Comparison of ENCODE assay signal across 1 cellular context in genomic region chr1:113928950-113929749, GRCh38.
TF ChIP-seq lines count a peak whose summit lies in the region.

HIPK1 (plus strand) TSS chr1:113929324.

TF ChIP-seq in HepG2, 621 proteins besides CTCF, POLR2A, EP300 and RAD21 (continued from another document and continues in another):
- TF ChIP-seq FUBP1 (CRISPR knock-in tag; IDR thresholded peaks at IDR 0.05; ENCODE audit: borderline replicate concordance) (no peak), ZNF34 (CRISPR knock-in tag; IDR thresholded peaks at IDR 0.05; ENCODE audit: borderline replicate concordance) (peak; percentile 80), MYC (CRISPR knock-in tag; IDR thresholded peaks at IDR 0.05; ENCODE audit: borderline replicate concordance) (peak; percentile 87), ZNF136 (CRISPR knock-in tag; IDR thresholded peaks at IDR 0.05; ENCODE audit: low read depth) (peak; percentile 53; the same call in 1 of the 2 replicates), HNF1A (IDR thresholded peaks at IDR 0.05; ENCODE audit: low read depth) (no peak; the same call in 1 of the 2 replicates), HNF1A (CRISPR knock-in tag; IDR thresholded peaks at IDR 0.05; ENCODE audit: borderline replicate concordance) (peak; percentile 65; the same call in 1 of the 2 replicates), NR3C1 (CRISPR knock-in tag; IDR thresholded peaks at IDR 0.05) (no peak), UBTF (CRISPR knock-in tag; IDR thresholded peaks at IDR 0.05) (peak; percentile 53), MXD4 (CRISPR knock-in tag; IDR thresholded peaks at IDR 0.05) (peak; percentile 75), SAFB2 (CRISPR knock-in tag; IDR thresholded peaks at IDR 0.05; ENCODE audit: borderline replicate concordance, low read depth) (peak; percentile 20; the same call in 1 of the 2 replicates), ZBTB25 (CRISPR knock-in tag; IDR thresholded peaks at IDR 0.05) (peak; percentile 81), ZNF326 (CRISPR knock-in tag; IDR thresholded peaks at IDR 0.05; ENCODE audit: borderline replicate concordance) (no peak), EHMT2 (IDR thresholded peaks at IDR 0.05; ENCODE audit: borderline replicate concordance, low read depth, low read length) (no peak), NONO (IDR thresholded peaks at IDR 0.05) (no peak), NONO (CRISPR knock-in tag; conservative IDR thresholded peaks at IDR 0.05) (peak; percentile 88), JUND (CRISPR knock-in tag; IDR thresholded peaks at IDR 0.05) (0 out of 2 replicates have a peak, but pooled peaks have one; percentile 44), PRDM4 (CRISPR knock-in tag; IDR thresholded peaks at IDR 0.05; ENCODE audit: borderline replicate concordance) (no peak), LRRFIP1 (CRISPR knock-in tag; conservative IDR thresholded peaks at IDR 0.05) (no peak), ATF6 (CRISPR knock-in tag; conservative IDR thresholded peaks at IDR 0.05) (no peak), GTF3A (CRISPR knock-in tag; conservative IDR thresholded peaks at IDR 0.05) (no peak; the same call in 1 of the 2 replicates), ZNF282 (IDR thresholded peaks at IDR 0.05; ENCODE audit: partially characterized antibody) (no peak), ZNF17 (CRISPR knock-in tag; IDR thresholded peaks at IDR 0.05) (no peak), ONECUT2 (CRISPR knock-in tag; IDR thresholded peaks at IDR 0.05) (peak; percentile 42; the same call in 1 of the 2 replicates), ZNF672 (CRISPR knock-in tag; IDR thresholded peaks at IDR 0.05) (no peak), CEBPZ (IDR thresholded peaks at IDR 0.05; ENCODE audit: low read length) (no peak), NCOA5 (CRISPR knock-in tag; IDR thresholded peaks at IDR 0.05) (no peak), MED8 (CRISPR knock-in tag; IDR thresholded peaks at IDR 0.05; ENCODE audit: insufficient replicate concordance) (no peak), FOXO1 (CRISPR knock-in tag; IDR thresholded peaks at IDR 0.05) (peak; percentile 49; the same call in 1 of the 2 replicates), TAF15 (IDR thresholded peaks at IDR 0.05; ENCODE audit: low read depth, low read length, poor library complexity, severe bottlenecking) (no peak), RBAK (CRISPR knock-in tag; IDR thresholded peaks at IDR 0.05) (no peak), ZSCAN31 (CRISPR knock-in tag; IDR thresholded peaks at IDR 0.05; ENCODE audit: low read depth) (peak; percentile 93), HOXA9 (CRISPR knock-in tag; IDR thresholded peaks at IDR 0.05; ENCODE audit: borderline replicate concordance) (no peak), SIX4 (CRISPR knock-in tag; IDR thresholded peaks at IDR 0.05) (no peak), RFX3 (CRISPR knock-in tag; IDR thresholded peaks at IDR 0.05) (no peak), FIP1L1 (IDR thresholded peaks at IDR 0.05; ENCODE audit: borderline replicate concordance, insufficient read depth, low read depth, low read length) (no peak), ZNF788 (CRISPR knock-in tag; IDR thresholded peaks at IDR 0.05; ENCODE audit: borderline replicate concordance) (peak; percentile 83), FLYWCH1 (CRISPR knock-in tag; IDR thresholded peaks at IDR 0.05) (no peak), CBX2 (IDR thresholded peaks at IDR 0.05; ENCODE audit: low read depth, low read length) (no peak), CBX2 (CRISPR knock-in tag; IDR thresholded peaks at IDR 0.05; ENCODE audit: low read depth) (0 out of 2 replicates have a peak, but pooled peaks have one; percentile 61), ZNF234 (CRISPR knock-in tag; conservative IDR thresholded peaks at IDR 0.05) (no peak; the same call in 1 of the 2 replicates), ZNF563 (CRISPR knock-in tag; IDR thresholded peaks at IDR 0.05) (peak; percentile 20)
